ENCODE assay signal across 8 cellular contexts in the genomic region with DNA sequence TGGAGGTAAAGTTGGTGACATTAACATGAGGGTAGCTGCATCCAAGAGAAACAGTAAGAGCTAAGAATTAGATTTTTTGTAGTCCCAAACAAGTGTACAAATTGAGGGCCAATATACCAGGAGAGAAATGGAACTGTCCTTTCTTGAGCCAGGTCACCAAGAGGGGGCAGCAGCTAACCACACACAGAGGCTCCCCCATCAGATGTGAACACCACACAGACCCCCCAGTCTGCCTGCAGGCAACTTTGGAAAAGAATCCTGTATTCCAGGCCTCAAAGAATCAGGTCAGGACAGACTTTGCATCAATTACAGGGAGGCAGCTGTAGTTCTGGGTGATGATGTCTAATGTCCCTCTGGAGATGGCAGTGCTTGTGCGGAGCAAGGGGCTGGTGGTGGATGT.
DNase-seq lines count a peak whose midpoint lies in the region; ATAC-seq and TF ChIP-seq lines count a peak whose summit lies in the region.

No MANE protein-coding gene starts in this region.

- POLR2A ChIA-PET in AG04449 (lab: Yijun Ruan, JAX): no interaction called here

- no peak overlapping the region for H3K4me3 ChIP-seq in AG04449 (ENCODE audit: low read depth, low read length)
- H3K4me3 ChIP-seq in GM06990 (replicated peaks; ENCODE audit: low read depth, low read length): no peak overlapping the region

- peak; percentile 46 for TF ChIP-seq CTCF in AG04449 (IDR thresholded peaks at IDR 0.05; ENCODE audit: insufficient read depth, low read length, missing control alignments)
- peak; percentile 48 for TF ChIP-seq CTCF in GM06990 (IDR thresholded peaks at IDR 0.05; ENCODE audit: insufficient read depth, low read length, poor library complexity, severe bottlenecking)

- CTCF ChIA-PET in AG04449 (lab: Yijun Ruan, JAX): interaction anchor here (0.7 to 14.2 kb wide), 23 partner anchors 12 to 222 kb away, joined by 3 to 221 read pairs (median 5); partner anchors contain the start of gene CHURC1

- no peak for DNase-seq in AG04449 (ENCODE audit: low read depth, low spot score)
- DNase-seq in GM06990 (ENCODE audit: extremely low read depth, insufficient read length): no peak
- DNase-seq in SHP77 treated with DMSO at 0.1 percent for 48 hours (lab: John Stamatoyannopoulos, UW): peak; percentile 16
- peak; percentile 44 for DNase-seq in hepatic stellate cell (ENCODE audit: low spot score)
- no peak for DNase-seq in NCI-H128 (lab: John Stamatoyannopoulos, UW; ENCODE audit: unreplicated experiment)
- DNase-seq in activated effector memory CD4-positive, alpha-beta T cell treated with Interleukin-2 at 50 U/mL for 16 hours: no peak
- no peak for DNase-seq in SKM-1 treated with dmso at 0.1 percent for 144 hours (lab: John Stamatoyannopoulos, UW; ENCODE audit: unreplicated experiment)

- no peaks in the 10 kb centered on the region for H3K36me3 ChIP-seq in GM06990 (ENCODE audit: control insufficient read depth, insufficient read depth, low read length)

- H3K27me3 ChIP-seq in GM06990 (replicated peaks; ENCODE audit: control insufficient read depth, insufficient read depth, low read length): no peaks in the 10 kb centered on the region; the same call in 1 of the 2 replicates

- ATAC-seq in HG02798 (IDR thresholded peaks at IDR 0.05; ENCODE audit: poor library complexity, unreplicated experiment): no peak

Comparison
In these comparisons a context has a peak if more than half of its experiments do, and no peak if none do; other contexts are left out.
1. DNase-seq: peak in SHP77 treated with DMSO at 0.1 percent for 48 hours (single experiment) and hepatic stellate cell (single experiment); none in AG04449 (single experiment), GM06990 (single experiment), NCI-H128 (single experiment), activated effector memory CD4-positive, alpha-beta T cell treated with Interleukin-2 at 50 U/mL for 16 hours (single experiment) and SKM-1 treated with dmso at 0.1 percent for 144 hours (single experiment).